8 cellular contexts compared by ENCODE assay signal in the genomic region with DNA sequence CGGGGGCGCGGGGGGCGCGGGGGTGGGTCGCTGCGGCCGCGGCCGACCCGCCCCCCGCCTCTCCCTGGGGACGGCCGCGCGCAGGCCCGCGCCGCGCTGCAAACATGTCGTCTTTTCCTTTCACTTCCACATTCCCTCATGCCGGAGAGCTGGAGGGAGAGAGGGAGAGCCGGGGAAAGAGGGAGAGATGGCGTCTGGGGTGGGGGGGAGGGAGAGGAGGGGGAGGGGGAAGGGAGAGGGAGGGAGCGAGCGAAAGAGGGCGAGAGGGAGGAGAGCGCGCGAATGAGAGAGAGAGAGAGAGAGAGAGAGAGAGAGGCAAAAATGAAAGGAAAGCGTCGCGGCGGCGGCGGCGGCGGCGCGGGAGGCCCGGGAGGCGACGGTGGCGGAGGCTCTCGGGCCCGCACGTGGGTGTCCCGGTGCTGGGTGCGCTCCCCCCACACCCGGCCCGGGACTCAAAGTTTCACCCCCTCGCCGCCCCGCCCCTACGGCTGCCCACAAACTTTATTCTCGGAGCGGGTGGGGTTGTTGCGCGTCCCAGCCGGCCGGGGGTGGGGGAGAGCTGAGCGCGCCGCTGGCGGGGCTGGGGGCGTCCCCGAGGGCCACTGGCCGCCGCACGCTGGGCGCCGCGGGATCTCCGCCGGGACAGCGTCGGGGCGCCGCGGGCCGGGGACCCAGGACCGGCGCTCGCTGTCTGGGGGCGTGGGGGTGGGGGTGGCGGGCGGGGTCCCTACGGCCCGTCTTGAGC. TPM values are rescaled to one million over a fixed set of nuclear protein-coding genes. Genes with fewer than 3 reads are reported as not detected.
DNase-seq lines count a peak whose midpoint lies in the region; ATAC-seq and TF ChIP-seq lines count a peak whose summit lies in the region.

No MANE protein-coding gene starts in this region.

- peaks cover 60 to 64% of the 10 kb centered on the region in 2 donors for H3K4me1 Mint-ChIP-seq in natural killer cell

- H3K36me3 ChIP-seq in fibroblast of lung (ENCODE audit: control insufficient read depth, insufficient read depth, low read length) (no peaks in the 10 kb centered on the region), subcutaneous abdominal adipose tissue (ENCODE audit: control insufficient read depth in 5 of 5, insufficient read depth in 5 of 5, low read length in 5 of 5) (no peaks in the 10 kb centered on the region)

- H3K9me3 ChIP-seq in fibroblast of lung (ENCODE audit: control insufficient read depth, insufficient read depth, low read depth, low read length) (no peaks in the 10 kb centered on the region), subcutaneous abdominal adipose tissue (ENCODE audit: control insufficient read depth in 5 of 5, low read length in 5 of 5) (no peaks in the 10 kb centered on the region)

- H3K4me3 Mint-ChIP-seq in natural killer cell, result peak overlapping the region; percentile 96

- intact Hi-C loops in natural killer cell (cut with micrococcal nuclease), result loop anchor here (1.0 to 2.0 kb wide), 2 partner anchors 37 to 69 kb away; no protein-coding TSS in a partner anchor

- no peak overlapping the region for H3K4me2 ChIP-seq in fibroblast of lung (ENCODE audit: extremely low read depth, insufficient read depth, low read length)

- H3K27me3 Mint-ChIP-seq in natural killer cell (ENCODE audit: low read depth in 2 of 2), result peaks cover 0 to 6% of the 10 kb centered on the region in 2 donors

- TF ChIP-seq CTCF in HFF-Myc (IDR thresholded peaks at IDR 0.05; ENCODE audit: low read depth, low read length, missing control alignments) (no peak), fibroblast of lung (conservative IDR thresholded peaks at IDR 0.05 in 1 of 2, IDR thresholded peaks at IDR 0.05 in 1 of 2; ENCODE audit: low read depth in 1 of 2, low read length in 2 of 2) (no peak), natural killer cell (IDR thresholded peaks at IDR 0.05) (no peak)

- ATAC-seq in natural killer cell (peak; percentile 59 to 70 (median 66)), HG03520 (IDR thresholded peaks at IDR 0.05; ENCODE audit: unreplicated experiment) (no peak)

- H3K27me3 ChIP-seq in fibroblast of lung (ENCODE audit: control insufficient read depth, insufficient read depth, low read length) (no peaks in the 10 kb centered on the region), subcutaneous abdominal adipose tissue (ENCODE audit: control insufficient read depth in 5 of 5, insufficient read depth in 4 of 5, low read length in 5 of 5) (peaks cover 0 to 2% (median 0%) of the 10 kb centered on the region in 5 donors)

- H3K36me3 Mint-ChIP-seq in natural killer cell, result peaks cover 9% of the 10 kb centered on the region

- no peak overlapping the region for H2AFZ ChIP-seq in fibroblast of lung (ENCODE audit: low read length)

- H3K9ac ChIP-seq in fibroblast of lung (ENCODE audit: insufficient read depth, low read length) (peak overlapping the region; percentile 84), subcutaneous abdominal adipose tissue (ENCODE audit: low read length in 5 of 5) (no peak overlapping the region)

- H3K4me3 ChIP-seq in HFF-Myc (replicated peaks; ENCODE audit: low read depth, low read length) (peak overlapping the region; percentile 57), fibroblast of lung (replicated peaks in 1 of 4; ENCODE audit: control extremely low read depth in 1 of 4, insufficient read depth in 1 of 4, low read depth in 3 of 4, low read length in 4 of 4) (peak overlapping the region; percentile 31 to 82 (median 75)), subcutaneous abdominal adipose tissue (ENCODE audit: low read depth in 1 of 5, low read length in 5 of 5) (peak overlapping the region in 4 of 5 donors; percentile 55 to 80 (median 73))

- in situ Hi-C loops in G401 (cut with HindIII; ENCODE audit: low sequenced_read_pairs), result no loop called here

- H4K20me1 ChIP-seq in fibroblast of lung (ENCODE audit: control insufficient read depth, extremely low read depth, insufficient read depth, low read length), result no peaks in the 10 kb centered on the region

- H3K9me3 Mint-ChIP-seq in natural killer cell, result no peaks in the 10 kb centered on the region

- peaks cover 31% of the 10 kb centered on the region for H3K79me2 ChIP-seq in fibroblast of lung (ENCODE audit: control insufficient read depth, insufficient read depth, low read length)

- H3K27ac ChIP-seq in fibroblast of lung (ENCODE audit: insufficient read depth, low read length), result peak overlapping the region; percentile 96
- H3K27ac ChIP-seq in subcutaneous abdominal adipose tissue (ENCODE audit: low read depth, low read length), result no peak overlapping the region

- peaks cover 35% of the 10 kb centered on the region for H3K4me1 ChIP-seq in fibroblast of lung (ENCODE audit: control insufficient read depth, extremely low read depth, insufficient read depth, low read length)
- H3K4me1 ChIP-seq in subcutaneous abdominal adipose tissue (ENCODE audit: control insufficient read depth in 5 of 5, insufficient read depth in 5 of 5, low read length in 5 of 5), result peaks cover 3 to 58% (median 39%) of the 10 kb centered on the region in 5 donors

- peak overlapping the region; percentile 94 for H3K27ac Mint-ChIP-seq in natural killer cell

- DNase-seq in G401 (ENCODE audit: low spot score), result peak; percentile 47
- DNase-seq in HFF-Myc (ENCODE audit: extremely low read depth, low read depth), result no peak
- peak; percentile 55 for DNase-seq in OCI-M1 (lab: John Stamatoyannopoulos, UW)
- peak; percentile 18 to 55 for DNase-seq in activated T-helper 1 cell treated with anti-CD3 and anti-CD28 coated beads, Interleukin-2, amount 50 U/mL, for 16 hours (ENCODE audit: low read depth in 1 of 2, low spot score in 1 of 2)
- peak; percentile 66 to 75 for DNase-seq in fibroblast of lung (ENCODE audit: low read depth in 2 of 2)
- peak; percentile 61 for DNase-seq in natural killer cell

RNA-seq across cellular contexts. Expression of gene ZNF710, which starts 0.7 kb away (rescaled TPM):
- total RNA-seq in G401 (2014; rRNA removed; shearing (Covaris generic)), result 7.6 and 9.0 TPM in 2 replicates
- 5.9 and 9.4 TPM in 2 replicates for total RNA-seq in fibroblast of lung
- 2.1 and 2.2 TPM in 2 replicates for polyA plus RNA-seq in fibroblast of lung
- 14.6 and 17.4 TPM in 2 replicates for polyA plus RNA-seq in fibroblast of lung (2012)
- 21.2 and 28.9 TPM in 2 replicates for polyA minus RNA-seq in fibroblast of lung (ENCODE audit: low replicate concordance)
- 10 to 100 TPM; 26.5 to 43.1 (median 26.6) TPM for total RNA-seq in natural killer cell
